Comparison of ENCODE assay signal across 18 cellular contexts in the genomic region with DNA sequence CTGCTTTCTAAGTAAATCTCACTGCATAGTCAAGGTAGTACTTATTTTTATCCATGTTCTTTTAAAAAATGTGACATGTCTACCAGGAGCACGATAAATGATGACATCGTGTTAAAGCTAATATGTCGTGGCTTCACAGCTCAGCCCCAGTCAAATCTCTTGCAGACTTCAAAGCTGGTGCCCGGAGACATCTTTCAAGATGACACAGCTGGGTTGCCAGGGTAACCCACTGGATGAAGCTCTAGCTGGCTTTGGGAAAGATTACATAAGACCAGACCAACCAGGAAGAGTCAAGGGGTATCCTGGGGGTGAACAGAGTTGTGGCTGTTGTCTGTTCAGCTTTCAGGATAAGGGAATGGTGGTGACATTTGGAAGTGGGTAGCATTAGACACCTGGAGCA.
"Had no signal": no experiment of that assay in that cellular context is flagged by ENCODE, and none has a peak within 500 bp of the region (broad histone marks: within the 10 kb centered on the region; RNA-seq: fewer than 3 reads in every experiment).

No MANE protein-coding gene starts in this region.

- ATAC-seq: activated CD8-positive, alpha-beta memory T cell treated with anti-CD3 and anti-CD28 coated beads, Interleukin-2, amount 10 ng/mL, durations not matched to agents 7 days and 5 days; activated CD8-positive, alpha-beta T cell treated with anti-CD3 and anti-CD28 coated beads for 36 hours; activated naive CD8-positive, alpha-beta T cell treated with anti-CD3 and anti-CD28 coated beads, Interleukin-2, amount 50 U/mL, for 24 hours; body of pancreas; foreskin keratinocyte; natural killer cell; stimulated activated memory B cell treated with anti-CD40 and anti-IgM and Interleukin-4, amounts not matched to agents 10 μg/mL and 1 μg/mL and 100 μg/mL, for 72 hours had no signal

- DNase-seq: activated CD4-positive, alpha-beta T cell treated with anti-CD3 and anti-CD28 coated beads, Interleukin-2, amount 10 ng/mL, durations not matched to agents 7 days and 5 days; activated CD4-positive, CD25-positive, alpha-beta regulatory T cell treated with anti-CD3 and anti-CD28 coated beads, Interleukin-2, amount 50 U/mL, for 72 hours; activated CD8-positive, alpha-beta memory T cell treated with anti-CD3 and anti-CD28 coated beads, Interleukin-2, amount 10 ng/mL, durations not matched to agents 7 days and 5 days; activated CD8-positive, alpha-beta T cell treated with anti-CD3 and anti-CD28 coated beads for 36 hours; activated effector memory CD4-positive, alpha-beta T cell treated with anti-CD3 and anti-CD28 coated beads, Interleukin-2, amount 50 U/mL, for 16 hours; activated naive CD4-positive, alpha-beta T cell treated with anti-CD3 and anti-CD28 coated beads, Interleukin-2, amount 10 ng/mL, durations not matched to agents 7 days and 5 days; activated naive CD8-positive, alpha-beta T cell treated with anti-CD3 and anti-CD28 coated beads, Interleukin-2, amount 50 U/mL, for 24 hours; activated T-cell treated with anti-CD3 and anti-CD28 coated beads for 4 hours; body of pancreas; cortex of kidney; foreskin keratinocyte; left ventricle myocardium inferior; natural killer cell; ovary; stimulated activated CD4-positive, alpha-beta T cell treated with anti-CD3 and anti-CD28 coated beads, Interleukin-2, amount 100 ng/mL, for 24 hours; stomach; WERI-Rb-1 had no signal
